33 cellular contexts compared by ENCODE assay signal in the genomic region with DNA sequence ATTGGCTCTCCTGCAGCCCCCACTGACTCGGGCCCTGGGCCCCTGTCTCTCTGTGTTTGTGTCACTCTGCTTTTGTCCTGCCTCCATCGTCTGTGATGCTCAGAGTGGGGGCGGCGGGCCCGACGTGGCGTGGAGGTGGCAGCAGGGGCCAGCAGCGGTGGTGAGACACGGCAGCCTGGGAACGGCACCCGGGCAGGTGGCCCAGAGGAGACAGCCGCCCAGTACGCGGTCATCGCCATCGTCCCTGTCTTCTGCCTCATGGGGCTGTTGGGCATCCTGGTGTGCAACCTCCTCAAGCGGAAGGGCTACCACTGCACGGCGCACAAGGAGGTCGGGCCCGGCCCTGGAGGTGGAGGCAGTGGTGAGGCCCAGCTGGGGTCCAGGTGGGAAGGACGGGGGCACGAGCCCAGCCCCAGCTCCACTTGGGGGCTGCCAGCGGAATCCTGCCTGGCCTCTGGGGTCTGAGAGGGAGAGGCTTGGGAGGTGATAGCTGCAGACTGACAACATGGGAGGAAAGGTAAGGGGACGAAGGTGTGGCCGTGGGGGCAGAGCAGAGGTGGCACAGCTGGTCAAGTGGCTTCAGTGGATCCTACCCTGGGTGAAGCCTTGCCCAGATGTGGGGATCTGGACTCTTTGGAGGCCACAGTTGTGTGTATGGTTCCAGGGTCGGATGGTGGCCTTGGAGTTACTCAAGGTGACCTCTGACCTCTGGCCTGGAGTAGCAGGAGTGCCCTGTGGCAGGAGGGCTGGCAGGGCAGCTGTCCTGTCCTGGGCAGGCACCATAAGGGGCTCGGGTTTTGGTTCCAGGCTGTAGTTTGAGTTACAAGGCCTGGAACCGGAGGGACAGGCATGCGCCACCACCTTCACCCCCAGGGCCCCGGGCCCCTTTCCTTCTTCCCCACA. TPM values are rescaled to one million over a fixed set of nuclear protein-coding genes. Genes with fewer than 3 reads are reported as not detected.
A peak's percentile ranks its signal among the peaks of the same experiment; 100 is the strongest.
DNase-seq lines count a peak whose midpoint lies in the region; ATAC-seq, FAIRE-seq and TF ChIP-seq lines count a peak whose summit lies in the region.
"Had no signal": no experiment of that assay in that cellular context is flagged by ENCODE, and none has a peak within 500 bp of the region (broad histone marks: within the 10 kb centered on the region; RNA-seq: fewer than 3 reads in every experiment).

No MANE protein-coding gene starts in this region.

- H3K23ac ChIP-seq in H1 (ENCODE audit: insufficient read length) (no peak overlapping the region), neuronal stem cell (ENCODE audit: low read depth, low read length, poor library complexity) (no peak overlapping the region)

- H2BK5ac ChIP-seq in H1 (ENCODE audit: low read depth, low read length) (0 out of 2 replicates have a peak overlapping the region, but pooled peaks have one; percentile 44), neuronal stem cell (ENCODE audit: low read length) (peak overlapping the region; percentile 43)

- H2BK15ac ChIP-seq in H1 (ENCODE audit: low read length) = 0 out of 2 replicates have a peak overlapping the region, but pooled peaks have one; percentile 8
- no peak overlapping the region for H2BK15ac ChIP-seq in neuronal stem cell (ENCODE audit: low read length)

- H4K20me1 ChIP-seq in H1 (replicated peaks in 1 of 2; ENCODE audit: control insufficient read depth in 1 of 2, insufficient read depth in 2 of 2, low read length in 2 of 2) = peaks cover 3 to 11% of the 10 kb centered on the region in 2 experiments

- no peak for TF ChIP-seq RAD21 in H1 (IDR thresholded peaks at IDR 0.05 in 1 of 2, conservative IDR thresholded peaks at IDR 0.05 in 1 of 2; ENCODE audit: low read depth in 2 of 2, low read length in 2 of 2)

- H3K36me3 ChIP-seq in NT2/D1 (ENCODE audit: insufficient read depth, insufficient read length, low read length) = peaks cover 89% of the 10 kb centered on the region
- no peaks in the 10 kb centered on the region for H3K36me3 ChIP-seq in H1 (ENCODE audit: control insufficient read depth in 2 of 4, insufficient read depth in 4 of 4, low read length in 3 of 4)
- peaks cover 12 to 51% of the 10 kb centered on the region in 2 donors for H3K36me3 ChIP-seq in neuronal stem cell (replicated peaks in 1 of 2; ENCODE audit: control insufficient read depth in 2 of 2, insufficient read depth in 2 of 2, low read length in 2 of 2)
- H3K36me3 ChIP-seq: cardiac muscle cell had no signal

- no peak overlapping the region for H3K18ac ChIP-seq in H1 (ENCODE audit: extremely low read depth, low read length)
- peak overlapping the region; percentile 51 for H3K18ac ChIP-seq in neuronal stem cell (ENCODE audit: low read length)

- peak overlapping the region; percentile 30 for H3K27ac Mint-ChIP-seq in activated T-cell treated with anti-CD3 and anti-CD28 coated beads, Interleukin-2, amount 50 U/mL, for 72 hours
- H3K27ac Mint-ChIP-seq: activated naive CD8-positive, alpha-beta T cell had no signal

- H2AFZ ChIP-seq in H1 (ENCODE audit: low read length) (no peak overlapping the region), neuronal stem cell (ENCODE audit: low read length) (no peak overlapping the region)

- no peak overlapping the region for H4K5ac ChIP-seq in H1 (ENCODE audit: insufficient read length, low read depth, low read length)

- H3K23me2 ChIP-seq in H1 (ENCODE audit: low read depth, low read length) = no peaks in the 10 kb centered on the region

- no peaks in the 10 kb centered on the region for H3K9me3 ChIP-seq in NT2/D1 (ENCODE audit: insufficient read depth, low read length)
- H3K9me3 ChIP-seq in H1 (ENCODE audit: insufficient read depth in 2 of 2, low read depth in 1 of 2, low read length in 1 of 2) = no peaks in the 10 kb centered on the region
- H3K9me3 ChIP-seq in neuronal stem cell (replicated peaks in 1 of 2; ENCODE audit: control insufficient read depth in 2 of 2, insufficient read depth in 1 of 2, low read depth in 1 of 2, low read length in 2 of 2) = no peaks in the 10 kb centered on the region
- H3K9me3 ChIP-seq: stomach had no signal

- no peak for TF ChIP-seq CTCF in H1 (IDR thresholded peaks at IDR 0.05; ENCODE audit: control extremely low read depth in 1 of 3, insufficient read depth in 1 of 3, low read depth in 1 of 3, low read length in 3 of 3)

- H3K4me2 ChIP-seq in H1 (ENCODE audit: insufficient read depth in 1 of 2, low read depth in 2 of 2, low read length in 2 of 2) = no peak overlapping the region
- H3K4me2 ChIP-seq in neuronal stem cell (ENCODE audit: insufficient read depth, low read length, poor library complexity, severe bottlenecking) = no peak overlapping the region

- no peak overlapping the region for H3K56ac ChIP-seq in H1 (replicated peaks; ENCODE audit: insufficient read length, low read depth, low read length)

- H3K79me2 ChIP-seq in H1 (ENCODE audit: control insufficient read depth in 1 of 2, insufficient read depth in 2 of 2, low read length in 2 of 2) = no peaks in the 10 kb centered on the region

- H3K4me1 Mint-ChIP-seq in activated T-cell treated with anti-CD3 and anti-CD28 coated beads, Interleukin-2, amount 50 U/mL, for 72 hours (ENCODE audit: low read depth) = peaks cover 1% of the 10 kb centered on the region

- POLR2A ChIA-PET in H1 (lab: Charles Lee; ENCODE audit: partially characterized antibody) = interaction anchor here (1.7 kb wide), 1 partner anchor 41 kb away, joined by 4 read pairs; no protein-coding TSS in a partner anchor

- no peak overlapping the region for H2BK20ac ChIP-seq in H1 (ENCODE audit: low read length)

- H3K79me1 ChIP-seq in H1 (ENCODE audit: low read depth, low read length) (no peaks in the 10 kb centered on the region), neuronal stem cell (ENCODE audit: low read depth, low read length) (peaks cover 14% of the 10 kb centered on the region)

- H3K27me3 ChIP-seq in NT2/D1 (ENCODE audit: insufficient read depth, insufficient read length) (no peaks in the 10 kb centered on the region), H1 (replicated peaks in 1 of 4; ENCODE audit: control insufficient read depth in 3 of 4, extremely low read depth in 1 of 4, insufficient read depth in 3 of 4, low read length in 3 of 4) (no peaks in the 10 kb centered on the region), neuronal stem cell (ENCODE audit: control insufficient read depth in 3 of 3, insufficient read depth in 3 of 3, low read depth in 1 of 3, low read length in 3 of 3) (no peaks in the 10 kb centered on the region)
- H3K27me3 ChIP-seq: cardiac muscle cell, stomach had no signal

- H2AK5ac ChIP-seq in H1 (ENCODE audit: low read depth, low read length) = no peak overlapping the region
- H2AK5ac ChIP-seq in neuronal stem cell (ENCODE audit: low read depth, low read length) = peak overlapping the region; percentile 63

- no peak overlapping the region for H3K4me3 ChIP-seq in NT2/D1 (ENCODE audit: insufficient read length, low read depth)
- H3K4me3 ChIP-seq in H1 (ENCODE audit: extremely low read depth in 1 of 4, insufficient read depth in 2 of 4, low read depth in 3 of 4, low read length in 4 of 4) = no peak overlapping the region
- H3K4me3 ChIP-seq in neuronal stem cell (ENCODE audit: low read length in 2 of 2) = no peak overlapping the region
- H3K4me3 ChIP-seq: cardiac muscle cell, lung, stomach had no signal

- H2BK120ac ChIP-seq in H1 (replicated peaks; ENCODE audit: low read depth, low read length) (no peak overlapping the region), neuronal stem cell (ENCODE audit: low read depth, low read length) (no peak overlapping the region)

- CTCF ChIA-PET in H1 (lab: Charles Lee; ENCODE audit: partially characterized antibody) = interaction anchor here (0.5 to 59.1 kb wide), 38 partner anchors 9 to 1323 kb away, joined by 3 to 1456 read pairs (median 5); no protein-coding TSS in a partner anchor

- WGBS in H1 (ENCODE audit: extremely low coverage in 1 of 2, insufficient coverage in 1 of 2, insufficient read length in 1 of 2, insufficient replicate concordance in 2 of 2, low coverage in 1 of 2, low lambda C conversion rate in 2 of 2, missing lambda C conversion rate in 1 of 2), 2 experiments = 92% methylated on average over 26 of the region's 31 CpGs; no CpG with 5 or more reads in 1 of the 2 experiments
- WGBS in neuronal stem cell (ENCODE audit: extremely low coverage in 2 of 2, insufficient read length in 2 of 2, insufficient replicate concordance in 1 of 2), 2 donors = no CpG with 5 or more reads among the region's 31 CpGs

- no peak for ATAC-seq in activated T-cell treated with anti-CD3 and anti-CD28 coated beads, Interleukin-2, amount 50 U/mL, for 72 hours (replicated peaks in 1 of 2)
- ATAC-seq in GM19328 (IDR thresholded peaks at IDR 0.05; ENCODE audit: unreplicated experiment) = no peak
- ATAC-seq: esophagus mucosa had no signal

- H3K14ac ChIP-seq in H1 (ENCODE audit: insufficient read length) (no peak overlapping the region), neuronal stem cell (ENCODE audit: low read length) (no peak overlapping the region)

- H3K36me3 Mint-ChIP-seq in activated T-cell treated with anti-CD3 and anti-CD28 coated beads, Interleukin-2, amount 50 U/mL, for 72 hours (ENCODE audit: insufficient read depth in 2 of 2) = peaks cover 0 to 4% of the 10 kb centered on the region in 2 donors
- H3K36me3 Mint-ChIP-seq: activated naive CD8-positive, alpha-beta T cell had no signal

- H3K4me3 Mint-ChIP-seq in activated T-cell treated with anti-CD3 and anti-CD28 coated beads, Interleukin-2, amount 50 U/mL, for 72 hours = no peak overlapping the region
- H3K4me3 Mint-ChIP-seq: activated CD8-positive, alpha-beta T cell treated with anti-CD3 and anti-CD28 coated beads, Interleukin-2, amount 10 ng/mL, durations not matched to agents 7 days and 5 days; activated naive CD8-positive, alpha-beta T cell had no signal

- H3K9ac ChIP-seq in NT2/D1 (ENCODE audit: insufficient read length, low read depth) (peak overlapping the region; percentile 4), H1 (replicated peaks in 1 of 4; ENCODE audit: extremely low read depth in 1 of 4, low read depth in 3 of 4, low read length in 3 of 4) (no peak overlapping the region), neuronal stem cell (ENCODE audit: low read depth, low read length, poor library complexity) (peak overlapping the region; percentile 51)

- DNase-seq in activated T-cell treated with anti-CD3 and anti-CD28 coated beads, Interleukin-2, amount 50 U/mL, for 72 hours = no peak
- no peak for DNase-seq in activated T-cell treated with anti-CD3 and anti-CD28 coated beads, Interleukin-2, amount 50 U/mL, for 48 hours
- DNase-seq in NT2/D1 (ENCODE audit: low read depth, low spot score) (no peak), H1 (ENCODE audit: low read depth in 1 of 2, low spot score in 2 of 2) (no peak), neuronal stem cell (ENCODE audit: low spot score) (no peak), glomerular visceral epithelial cell (ENCODE audit: extremely low spot score) (no peak), GM19238 (ENCODE audit: insufficient read length, low spot score) (no peak)
- DNase-seq: activated CD4-positive, alpha-beta T cell treated with anti-CD3 and anti-CD28 coated beads for 4 hours; activated CD8-positive, alpha-beta T cell treated with anti-CD3 and anti-CD28 coated beads, Interleukin-2, amount 10 ng/mL, durations not matched to agents 7 days and 5 days; activated effector memory CD4-positive, alpha-beta T cell treated with Interleukin-2 at 50 U/mL for 16 hours; CD4-positive, alpha-beta T cell; cortex of kidney; DMS79 treated with DMSO at 0.1 percent for 48 hours; effector memory CD8-positive, alpha-beta T cell; GF-D8; NCI-H1092; NCI-H187; NCI-H2171 treated with DMSO at 0.1 percent for 48 hours; NCI-H510A treated with DMSO at 0.1 percent for 48 hours; stimulated activated CD4-positive, alpha-beta T cell treated with anti-CD3 and anti-CD28 coated beads, Interleukin-12 subunit alpha, Interleukin-12 subunit beta, amount 100 ng/mL, for 4 hours; stimulated activated CD4-positive, alpha-beta T cell treated with anti-CD3 and anti-CD28 coated beads, Interleukin-2, amount 100 ng/mL, for 48 hours; stomach; WERI-Rb-1 had no signal

- H2BK12ac ChIP-seq in H1 (ENCODE audit: low read depth, low read length) (no peak overlapping the region), neuronal stem cell (ENCODE audit: low read length) (no peak overlapping the region)

- no peaks in the 10 kb centered on the region for H3K27me3 Mint-ChIP-seq in activated T-cell treated with anti-CD3 and anti-CD28 coated beads, Interleukin-2, amount 50 U/mL, for 72 hours (ENCODE audit: low read depth)
- H3K27me3 Mint-ChIP-seq: activated naive CD8-positive, alpha-beta T cell; CD4-positive, alpha-beta T cell; effector memory CD8-positive, alpha-beta T cell had no signal

- H4K8ac ChIP-seq in H1 (ENCODE audit: extremely low read depth, insufficient read depth, low read length) = no peak overlapping the region; the same call in 1 of the 2 replicates
- no peak overlapping the region for H4K8ac ChIP-seq in neuronal stem cell (ENCODE audit: low read depth, low read length)

- H3K4ac ChIP-seq in H1 (replicated peaks; ENCODE audit: insufficient read length, low read depth, low read length) = no peak overlapping the region
- H3K4ac ChIP-seq in neuronal stem cell (ENCODE audit: low read length) = no peak overlapping the region

- H4K91ac ChIP-seq in H1 (replicated peaks; ENCODE audit: insufficient read length, low read length) (no peak overlapping the region), neuronal stem cell (ENCODE audit: low read depth, low read length, poor library complexity) (no peak overlapping the region)

- no peak for FAIRE-seq in H1 (lab: Jason Lieb, UNC)
- FAIRE-seq: GM19239, H54, keratinocyte, urothelium cell line had no signal

- H3K27ac ChIP-seq in H1 (ENCODE audit: low read depth, low read length) = no peak overlapping the region
- no peak overlapping the region for H3K27ac ChIP-seq in neuronal stem cell (replicated peaks; ENCODE audit: low read length)
- H3K27ac ChIP-seq: 22Rv1, cardiac muscle cell, stomach, WERI-Rb-1 had no signal

- no peak for TF ChIP-seq POLR2A in H1 (IDR thresholded peaks at IDR 0.05; ENCODE audit: control extremely low read depth in 1 of 2, low read depth in 2 of 2, low read length in 2 of 2)

- H3K4me1 ChIP-seq in NT2/D1 (ENCODE audit: insufficient read depth, insufficient read length) (peaks cover 8% of the 10 kb centered on the region), H1 (replicated peaks in 1 of 4; ENCODE audit: control insufficient read depth in 3 of 4, insufficient read depth in 4 of 4, low read length in 3 of 4) (peaks cover 0 to 2% (median 0%) of the 10 kb centered on the region in 4 experiments; a peak in 2 of 7 replicates), neuronal stem cell (ENCODE audit: control insufficient read depth in 2 of 2, insufficient read depth in 1 of 2, low read depth in 1 of 2, low read length in 2 of 2) (peaks cover 4 to 5% of the 10 kb centered on the region in 2 donors)

- no peak for TF ChIP-seq EP300 in H1 (IDR thresholded peaks at IDR 0.05; ENCODE audit: borderline replicate concordance in 1 of 2, low read depth in 2 of 2, low read length in 2 of 2)

- no peaks in the 10 kb centered on the region for H3K9me3 Mint-ChIP-seq in activated T-cell treated with anti-CD3 and anti-CD28 coated beads, Interleukin-2, amount 50 U/mL, for 72 hours
- H3K9me3 Mint-ChIP-seq: CD4-positive, alpha-beta T cell; effector memory CD8-positive, alpha-beta T cell had no signal

RNA-seq across cellular contexts. Expression of a gene that starts 16.2 kb away (rescaled TPM):
- 10 to 100 TPM; 17.3 to 19.6 TPM for total RNA-seq in activated T-cell treated with anti-CD3 and anti-CD28 coated beads, Interleukin-2, amount 50 U/mL, for 72 hours
- 5.3 and 5.7 TPM in 2 replicates for total RNA-seq in H1 (2021; fragmentation: NEBNext Ultra II Directional; extraction: Animal tissue kit (Norgen Biotek cat#: 25700))
- polyA plus RNA-seq in H1 (2011; rRNA removed) = 3.4 and 4.4 TPM in 2 replicates
- polyA plus RNA-seq in H1 (2011; cell fraction: cytosol; rRNA removed) = 4.2 TPM
- 12.1 TPM for polyA plus RNA-seq in H1 (2011; cell fraction: nucleus; rRNA removed)
- 2.3 to 5.2 TPM (median 4.2 TPM) in 4 replicates for polyA plus RNA-seq in H1 (2012, experiment 1 of 2)
- polyA plus RNA-seq in H1 (2012, experiment 2 of 2) = 3.3 TPM
- 4.5 TPM for polyA plus RNA-seq in H1 (2013, experiment 1 of 2)
- polyA plus RNA-seq in H1 (2013, experiment 2 of 2) = 4.2 TPM
- 2.4 TPM in 2 replicates for polyA minus RNA-seq in H1 (2011; rRNA and poly(A)+ RNA removed)
- 4.7 TPM for polyA minus RNA-seq in H1 (2011; cell fraction: cytosol; rRNA and poly(A)+ RNA removed)
- polyA minus RNA-seq in H1 (2011; cell fraction: nucleus; rRNA and poly(A)+ RNA removed) = 6.6 TPM
- 6.6 TPM for polyA plus RNA-seq in neuronal stem cell (2013, experiment 1 of 2)
- polyA plus RNA-seq in neuronal stem cell (2013, experiment 2 of 2) = 6.9 TPM

Comparison
In these comparisons a context has a peak if more than half of its experiments do, and no peak if none do; other contexts are left out.
1. H3K9ac ChIP-seq: peak in NT2/D1 (single experiment) and neuronal stem cell (single experiment); none in H1 (0 of 4).